Comparison of ENCODE assay signal across 15 cellular contexts in the genomic region with DNA sequence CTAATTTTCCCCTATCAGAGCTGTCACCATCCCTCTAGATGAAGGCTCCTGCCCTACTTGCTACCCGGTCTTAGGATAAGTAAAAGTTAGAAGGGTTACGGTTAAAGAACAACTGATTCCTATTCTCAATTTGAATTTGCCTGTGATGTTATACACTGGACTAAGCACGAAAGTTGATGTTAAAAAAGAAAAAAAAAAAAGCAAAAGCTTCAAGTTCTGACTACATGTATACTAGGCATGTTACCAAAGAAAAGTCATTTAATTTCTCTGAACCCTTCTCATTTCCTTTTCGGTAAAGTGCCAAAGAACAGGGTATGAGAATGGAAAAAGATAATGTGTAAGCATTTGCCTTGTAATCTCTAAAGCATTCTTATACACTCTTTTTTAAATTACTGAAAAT. TPM values are rescaled to one million over a fixed set of nuclear protein-coding genes. Genes with fewer than 3 reads are reported as not detected.
DNase-seq lines count a peak whose midpoint lies in the region; ATAC-seq and TF ChIP-seq lines count a peak whose summit lies in the region.
"Had no signal": no experiment of that assay in that cellular context is flagged by ENCODE, and none has a peak within 500 bp of the region (broad histone marks: within the 10 kb centered on the region; RNA-seq: fewer than 3 reads in every experiment).

No MANE protein-coding gene starts in this region.

- H3F3A ChIP-seq in GM23248 (ENCODE audit: insufficient read depth), result no peaks in the 10 kb centered on the region

- H3K9me2 ChIP-seq in GM23248 (ENCODE audit: insufficient read depth), result no peaks in the 10 kb centered on the region

- H3K36me3 Mint-ChIP-seq in CD8-positive, alpha-beta T cell, result peaks cover 31% of the 10 kb centered on the region
- H3K36me3 Mint-ChIP-seq in activated T-helper 17 cell treated with anti-CD3 and anti-CD28 coated beads, Interleukin-2, amount 50 U/mL, for 72 hours (ENCODE audit: low read depth), result peaks cover 42% of the 10 kb centered on the region
- peaks cover 0 to 21% (median 9%) of the 10 kb centered on the region in 3 donors for H3K36me3 Mint-ChIP-seq in naive thymus-derived CD8-positive, alpha-beta T cell

- in situ Hi-C loops in GM23248 (cut with MboI), result no loop called here

- H3K9me3 Mint-ChIP-seq in CD8-positive, alpha-beta T cell, result no peaks in the 10 kb centered on the region
- H3K9me3 Mint-ChIP-seq in activated T-helper 17 cell treated with anti-CD3 and anti-CD28 coated beads, Interleukin-2, amount 50 U/mL, for 72 hours, result no peaks in the 10 kb centered on the region
- H3K9me3 Mint-ChIP-seq in naive thymus-derived CD8-positive, alpha-beta T cell, result no peaks in the 10 kb centered on the region

- 89% methylated on average over 4 of the region's 4 CpGs for WGBS in GM23248 (ENCODE audit: low coverage in 1 of 2, low lambda C conversion rate in 2 of 2, missing lambda C conversion rate in 2 of 2), 2 experiments

- TF ChIP-seq CTCF in CD8-positive, alpha-beta T cell (IDR thresholded peaks at IDR 0.05), result no peak

- ATAC-seq in CD8-positive, alpha-beta T cell, result no peak
- peak; percentile 38 for ATAC-seq in activated T-helper 17 cell treated with anti-CD3 and anti-CD28 coated beads, Interleukin-2, amount 50 U/mL, for 72 hours (replicated peaks)
- no peak for ATAC-seq in naive thymus-derived CD8-positive, alpha-beta T cell
- ATAC-seq in GM18511 (IDR thresholded peaks at IDR 0.05; ENCODE audit: unreplicated experiment) (no peak), GM18519 (IDR thresholded peaks at IDR 0.05; ENCODE audit: low FRiP score, unreplicated experiment) (no peak)
- ATAC-seq: left cardiac atrium, PC-3 had no signal

- peaks cover 4% of the 10 kb centered on the region for H3K36me3 ChIP-seq in CD8-positive, alpha-beta T cell (ENCODE audit: insufficient read depth, low read length)
- peaks cover 3% of the 10 kb centered on the region; the same call in 1 of the 2 replicates for H3K36me3 ChIP-seq in GM23248 (ENCODE audit: low read depth)

- peaks cover 31% of the 10 kb centered on the region for H3K4me1 Mint-ChIP-seq in CD8-positive, alpha-beta T cell (ENCODE audit: low read depth)
- H3K4me1 Mint-ChIP-seq in activated T-helper 17 cell treated with anti-CD3 and anti-CD28 coated beads, Interleukin-2, amount 50 U/mL, for 72 hours, result peaks cover 31% of the 10 kb centered on the region
- H3K4me1 Mint-ChIP-seq in naive thymus-derived CD8-positive, alpha-beta T cell, result peaks cover 16 to 39% (median 26%) of the 10 kb centered on the region in 4 donors

- no peak for DNase-seq in CD8-positive, alpha-beta T cell
- DNase-seq in GM23248, result no peak
- DNase-seq in naive thymus-derived CD8-positive, alpha-beta T cell, result no peak
- DNase-seq in OCI-M1 (lab: John Stamatoyannopoulos, UW), result no peak
- DNase-seq: BE2C; central memory CD4-positive, alpha-beta T cell; hippocampal formation; left cardiac atrium; PC-3 had no signal

- H3K79me2 ChIP-seq in GM23248 (ENCODE audit: insufficient read depth), result peaks cover 28% of the 10 kb centered on the region

- no peaks in the 10 kb centered on the region for H3K27me3 ChIP-seq in CD8-positive, alpha-beta T cell (ENCODE audit: insufficient read depth, low read length)
- H3K27me3 ChIP-seq in GM23248 (replicated peaks; ENCODE audit: insufficient read depth), result peaks cover 9% of the 10 kb centered on the region; the same call in 1 of the 2 replicates
- H3K27me3 ChIP-seq: tibial nerve had no signal

- CTCF ChIA-PET in CD8-positive, alpha-beta T cell (lab: Charles Lee), result interaction anchor here (2.2 kb wide), 1 partner anchor 127 kb away, joined by 12 read pairs; no protein-coding TSS in a partner anchor

- no peak overlapping the region for H3K9ac ChIP-seq in GM23248
- H3K9ac ChIP-seq: parathyroid adenoma had no signal

- H3K27me3 Mint-ChIP-seq in CD8-positive, alpha-beta T cell (ENCODE audit: low read depth), result peaks cover 21% of the 10 kb centered on the region
- peaks cover 16% of the 10 kb centered on the region for H3K27me3 Mint-ChIP-seq in activated T-helper 17 cell treated with anti-CD3 and anti-CD28 coated beads, Interleukin-2, amount 50 U/mL, for 72 hours
- H3K27me3 Mint-ChIP-seq in naive thymus-derived CD8-positive, alpha-beta T cell, result peaks cover 11 to 32% (median 16%) of the 10 kb centered on the region in 5 donors

- peaks cover 19% of the 10 kb centered on the region for H3K4me1 ChIP-seq in CD8-positive, alpha-beta T cell (ENCODE audit: insufficient read depth, low read length)
- H3K4me1 ChIP-seq in GM23248 (ENCODE audit: insufficient read depth), result peaks cover 10% of the 10 kb centered on the region
- H3K4me1 ChIP-seq: BE2C, parathyroid adenoma had no signal

- POLR2A ChIA-PET in CD8-positive, alpha-beta T cell (lab: Charles Lee), result interaction anchor here (2.1 kb wide), 1 partner anchor 44 kb away, joined by 8 read pairs; a partner anchor contains a TSS
- POLR2A ChIA-PET in naive thymus-derived CD8-positive, alpha-beta T cell (lab: Charles Lee), result no interaction called here

- no peaks in the 10 kb centered on the region for H3K9me3 ChIP-seq in CD8-positive, alpha-beta T cell (ENCODE audit: low read length)
- H3K9me3 ChIP-seq in GM23248 (ENCODE audit: low read depth), result no peaks in the 10 kb centered on the region
- H3K9me3 ChIP-seq: BE2C, tibial nerve had no signal

- H3K4me2 ChIP-seq in GM23248 (ENCODE audit: unreplicated experiment), result no peak overlapping the region

- H3K27ac ChIP-seq in CD8-positive, alpha-beta T cell (ENCODE audit: low read depth, low read length), result no peak overlapping the region
- no peak overlapping the region for H3K27ac ChIP-seq in GM23248
- H3K27ac ChIP-seq: parathyroid adenoma, SK-N-MC, tibial nerve had no signal

- no peak overlapping the region for H3K4me3 ChIP-seq in CD8-positive, alpha-beta T cell (ENCODE audit: low read depth, low read length)
- no peak overlapping the region for H3K4me3 ChIP-seq in GM23248
- H3K4me3 ChIP-seq: SK-N-MC had no signal

- H3K4me3 Mint-ChIP-seq in CD8-positive, alpha-beta T cell, result peak overlapping the region; percentile 39
- peak overlapping the region; percentile 98 for H3K4me3 Mint-ChIP-seq in activated T-helper 17 cell treated with anti-CD3 and anti-CD28 coated beads, Interleukin-2, amount 50 U/mL, for 72 hours
- peak overlapping the region in 8 of 10 donors; percentile 20 to 99 (median 58) for H3K4me3 Mint-ChIP-seq in naive thymus-derived CD8-positive, alpha-beta T cell

- intact Hi-C loops in CD8-positive, alpha-beta T cell (cut with DNase I, micrococcal nuclease), result loop anchor here in 1 of 2 experiments (5.0 kb wide), 1 partner anchor 378 kb away; a partner anchor contains a TSS

- no peaks in the 10 kb centered on the region for H4K20me1 ChIP-seq in GM23248 (ENCODE audit: insufficient read depth)

- H2AFZ ChIP-seq in GM23248, result peak overlapping the region; percentile 91; the same call in 1 of the 2 replicates
- H2AFZ ChIP-seq: parathyroid adenoma had no signal

- no peak overlapping the region for H3K27ac Mint-ChIP-seq in CD8-positive, alpha-beta T cell
- H3K27ac Mint-ChIP-seq in activated T-helper 17 cell treated with anti-CD3 and anti-CD28 coated beads, Interleukin-2, amount 50 U/mL, for 72 hours, result peak overlapping the region; percentile 99
- H3K27ac Mint-ChIP-seq in naive thymus-derived CD8-positive, alpha-beta T cell, result peak overlapping the region in 7 of 10 donors; percentile 45 to 99 (median 98)

RNA-seq across cellular contexts. Expression of a gene that starts 1.5 kb away (rescaled TPM):
- 10 to 100 TPM; 10.3 to 10.5 TPM for total RNA-seq in CD8-positive, alpha-beta T cell
- 19.2 and 29.1 TPM in 2 replicates for total RNA-seq in GM23248 (2014; rRNA removed; shearing (Covaris generic))
- 37.0 and 41.0 TPM in 2 replicates for polyA plus RNA-seq in GM23248 (2016; fragmentation: Nextera tagmentation; extraction: Ambion mirVana)
- total RNA-seq in activated T-helper 17 cell treated with anti-CD3 and anti-CD28 coated beads, Interleukin-2, amount 50 U/mL, for 72 hours, result 100 to 1,000 TPM in 1 of 2 donors, 10 to 100 TPM in 1; 54.6 to 151 TPM
- 10 to 100 TPM; 24.9 to 29.0 TPM for total RNA-seq in naive thymus-derived CD8-positive, alpha-beta T cell
- 10 to 100 TPM; 46.5 to 54.2 (median 49.0) TPM for polyA plus RNA-seq in naive thymus-derived CD8-positive, alpha-beta T cell

RNA-seq across cellular contexts. Expression of a gene that starts 44.2 kb away (rescaled TPM):
- total RNA-seq in CD8-positive, alpha-beta T cell, result 1 to 10 TPM; 8.1 to 8.9 TPM
- 14.4 and 22.4 TPM in 2 replicates for total RNA-seq in GM23248 (2014; rRNA removed; shearing (Covaris generic))
- 1.8 TPM in 2 replicates for polyA plus RNA-seq in GM23248 (2016; fragmentation: Nextera tagmentation; extraction: Ambion mirVana)
- total RNA-seq in activated T-helper 17 cell treated with anti-CD3 and anti-CD28 coated beads, Interleukin-2, amount 50 U/mL, for 72 hours, result 10 to 100 TPM; 33.4 to 45.9 TPM
- 10 to 100 TPM in 1 of 2 experiments, 1 to 10 TPM in 1; 9.3 to 10.1 TPM for total RNA-seq in naive thymus-derived CD8-positive, alpha-beta T cell
- 1 to 10 TPM; 2.5 to 6.7 (median 4.6) TPM for polyA plus RNA-seq in naive thymus-derived CD8-positive, alpha-beta T cell

RNA-seq across cellular contexts. Expression of a gene that starts 52.6 kb away (rescaled TPM):
- 10 to 100 TPM; 13.4 to 16.7 TPM for total RNA-seq in CD8-positive, alpha-beta T cell
- 18.5 and 26.4 TPM in 2 replicates for total RNA-seq in GM23248 (2014; rRNA removed; shearing (Covaris generic))
- 24.1 and 25.6 TPM in 2 replicates for polyA plus RNA-seq in GM23248 (2016; fragmentation: Nextera tagmentation; extraction: Ambion mirVana)
- total RNA-seq in activated T-helper 17 cell treated with anti-CD3 and anti-CD28 coated beads, Interleukin-2, amount 50 U/mL, for 72 hours, result 10 to 100 TPM; 40.8 to 47.8 TPM
- total RNA-seq in naive thymus-derived CD8-positive, alpha-beta T cell, result 10 to 100 TPM; 23.0 to 26.8 TPM
- 1 to 10 TPM; 5.7 to 8.5 (median 6.4) TPM for polyA plus RNA-seq in naive thymus-derived CD8-positive, alpha-beta T cell

RNA-seq across cellular contexts. Expression of a gene that starts 53.0 kb away (rescaled TPM):
- 1 to 10 TPM; 3.9 to 4.5 TPM for total RNA-seq in CD8-positive, alpha-beta T cell
- total RNA-seq in GM23248 (2014; rRNA removed; shearing (Covaris generic)), result 12.4 and 19.5 TPM in 2 replicates
- 13.3 and 14.1 TPM in 2 replicates for polyA plus RNA-seq in GM23248 (2016; fragmentation: Nextera tagmentation; extraction: Ambion mirVana)
- total RNA-seq in activated T-helper 17 cell treated with anti-CD3 and anti-CD28 coated beads, Interleukin-2, amount 50 U/mL, for 72 hours, result 10 to 100 TPM; 19.6 to 22.2 TPM
- 1 to 10 TPM; 3.3 to 4.3 TPM for total RNA-seq in naive thymus-derived CD8-positive, alpha-beta T cell
- 1 to 10 TPM; 2.9 to 4.0 (median 3.0) TPM for polyA plus RNA-seq in naive thymus-derived CD8-positive, alpha-beta T cell

Comparison
In these comparisons a context has a peak if more than half of its experiments do, and no peak if none do; other contexts are left out.
1. H3K4me3 Mint-ChIP-seq: peak in every context shown above with its lines; median percentile 98 in activated T-helper 17 cell treated with anti-CD3 and anti-CD28 coated beads, Interleukin-2, amount 50 U/mL, for 72 hours; 58 in naive thymus-derived CD8-positive, alpha-beta T cell; 39 in CD8-positive, alpha-beta T cell.